ENCODE assay signal across 8 cellular contexts in the genomic region with DNA sequence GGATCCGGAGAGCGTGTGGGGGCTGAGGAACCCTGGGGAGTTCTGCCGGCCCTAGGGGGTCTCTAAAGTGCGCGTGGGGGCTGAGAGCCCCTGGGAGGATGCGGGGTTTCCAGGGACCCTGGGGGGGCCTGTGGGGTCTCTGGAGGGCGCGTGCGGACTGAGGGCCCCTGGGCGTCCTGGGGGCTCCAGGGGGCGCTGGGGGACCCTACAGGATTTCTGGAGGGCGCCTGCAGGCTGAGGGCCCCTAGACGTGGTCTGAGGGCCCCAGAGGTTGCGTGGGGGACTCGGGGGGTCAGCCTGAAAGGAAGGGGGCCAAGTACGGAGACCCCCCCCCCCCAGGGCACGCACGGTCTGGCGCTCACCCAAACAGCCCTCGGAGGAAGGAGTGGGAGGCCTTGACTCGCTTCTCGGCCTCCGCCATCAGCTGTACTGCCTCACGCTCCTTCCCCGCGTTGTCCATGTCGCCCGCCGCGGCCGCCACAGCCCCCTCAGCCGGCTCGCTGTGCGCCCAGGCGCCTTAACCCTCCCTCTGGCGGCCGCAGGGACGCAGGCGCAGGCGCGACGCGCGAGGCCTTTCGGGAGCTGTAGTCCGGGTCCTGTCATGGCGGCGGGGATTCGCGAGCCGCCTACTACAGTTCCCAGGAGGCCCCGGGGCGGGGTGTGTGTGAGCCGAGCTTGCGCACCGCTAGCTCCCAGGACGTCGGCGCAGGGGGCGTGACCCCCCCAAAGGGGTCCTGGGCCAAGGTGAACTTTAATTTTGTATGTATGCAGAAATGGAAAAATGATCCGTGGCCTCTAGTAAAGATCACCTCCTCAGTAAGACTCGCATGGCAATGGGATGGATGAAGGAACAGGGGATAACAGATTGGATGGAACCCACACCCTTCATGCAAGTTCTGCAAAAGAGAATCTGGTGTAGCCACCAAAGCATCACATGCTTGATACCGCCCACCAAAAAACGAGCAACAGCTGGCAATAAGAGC. TPM values are rescaled to one million over a fixed set of nuclear protein-coding genes. Genes with fewer than 3 reads are reported as not detected.
DNase-seq lines count a peak whose midpoint lies in the region; ATAC-seq and TF ChIP-seq lines count a peak whose summit lies in the region.

Gene NAPB (minus strand): TSS at position 546 of the 983 bp plus-strand sequence. CDS start 86 bp downstream, at position 460.

- intact Hi-C loops in left colon (cut with DNase I, micrococcal nuclease), result loop anchor here in 1 of 2 donors (5.0 kb wide), 1 partner anchor 59 kb away; the partner anchor contains the start of gene GZF1

- peak; percentile 24; the same call in 1 of the 2 replicates for TF ChIP-seq CTCF in C4-2B (conservative IDR thresholded peaks at IDR 0.05)

- ATAC-seq in GM19328 (IDR thresholded peaks at IDR 0.05; ENCODE audit: unreplicated experiment) (peak; percentile 97), HG03469 (IDR thresholded peaks at IDR 0.05; ENCODE audit: unreplicated experiment) (peak; percentile 97), left colon (peak; percentile 99)

- peak within 1 kb of the TSS; percentile 81 for H3K27ac ChIP-seq in C4-2B
- peak within 1 kb of the TSS; percentile 86 for H3K27ac ChIP-seq in cingulate gyrus (ENCODE audit: low read depth, low read length)

- DNase-seq in NCI-H524 treated with DMSO at 0.1 percent for 48 hours (lab: John Stamatoyannopoulos, UW) (peak; percentile 72), left colon (peak; percentile 94 to 97)
- DNase-seq in activated CD4-positive, alpha-beta T cell treated with anti-CD3 and anti-CD28 coated beads for 4 hours, result peak; percentile 90 to 91
- peak; percentile 83 to 89 for DNase-seq in stimulated activated CD4-positive, alpha-beta T cell treated with anti-CD3 and anti-CD28 coated beads, Interleukin-1b, Interleukin-23, amount 100 ng/mL, for 4 hours (ENCODE audit: low read depth in 2 of 2)

RNA-seq across cellular contexts. Expression of gene NAPB, which starts in this region (rescaled TPM):
- 1 to 10 TPM; 7.9 to 8.5 TPM for total RNA-seq in left colon

Comparison
In these comparisons a context has a peak if more than half of its experiments do, and no peak if none do; other contexts are left out.
1. Peak in every context shown above with its lines: DNase-seq, ATAC-seq and H3K27ac ChIP-seq.